13 cellular contexts compared by ENCODE assay signal in the genomic region with DNA sequence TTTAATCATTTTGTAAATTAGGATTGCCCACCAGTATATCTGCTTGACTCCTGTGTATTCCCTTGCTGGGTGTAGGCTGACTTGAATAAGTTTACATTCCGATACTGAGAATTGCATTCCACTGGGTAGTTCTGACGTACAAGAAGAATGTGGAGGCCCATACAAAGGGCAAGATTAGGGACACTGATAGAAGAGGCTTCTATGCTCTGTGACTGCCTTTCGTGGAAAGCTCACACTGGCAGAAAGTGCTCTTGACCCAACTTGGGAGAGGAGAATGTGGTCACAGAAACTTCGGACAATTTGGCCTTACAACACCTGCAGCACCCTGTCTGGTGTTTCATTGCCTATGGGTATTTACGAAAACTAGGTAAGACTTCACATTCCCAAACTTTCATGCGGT.
DNase-seq lines count a peak whose midpoint lies in the region; ATAC-seq and TF ChIP-seq lines count a peak whose summit lies in the region.
"Had no signal": no experiment of that assay in that cellular context is flagged by ENCODE, and none has a peak within 500 bp of the region (broad histone marks: within the 10 kb centered on the region; RNA-seq: fewer than 3 reads in every experiment).

No MANE protein-coding gene starts in this region.

- peak; percentile 95 for DNase-seq in DMS114 treated with DMSO at 0.1 percent for 48 hours (lab: John Stamatoyannopoulos, UW; ENCODE audit: unreplicated experiment)
- peak; percentile 85 for DNase-seq in adipocyte (ENCODE audit: low read depth)
- DNase-seq in glomerular visceral epithelial cell (ENCODE audit: extremely low spot score): peak; percentile 58
- DNase-seq in osteocyte (ENCODE audit: extremely low spot score, unreplicated experiment): no peak
- no peak for DNase-seq in GOT3 (lab: John Stamatoyannopoulos, UW)
- no peak for DNase-seq in activated naive CD4-positive, alpha-beta T cell treated with anti-CD3 and anti-CD28 coated beads, Interleukin-2, amount 10 ng/mL, durations not matched to agents 7 days and 5 days
- DNase-seq: activated naive CD4-positive, alpha-beta T cell treated with anti-CD3 and anti-CD28 coated beads for 36 hours; DMS 273 treated with DMSO at 0.1 percent for 48 hours; NCI-H2171; T1000 had no signal

- CTCF ChIA-PET in activated naive CD4-positive, alpha-beta T cell treated with anti-CD3 and anti-CD28 coated beads, Interleukin-2, amount 10 ng/mL, durations not matched to agents 7 days and 5 days (lab: Charles Lee): no interaction called here

- H3K27me3 Mint-ChIP-seq in osteocyte (ENCODE audit: unreplicated experiment): no peaks in the 10 kb centered on the region
- H3K27me3 Mint-ChIP-seq in activated naive CD4-positive, alpha-beta T cell treated with anti-CD3 and anti-CD28 coated beads, Interleukin-2, amount 10 ng/mL, durations not matched to agents 7 days and 5 days: no peaks in the 10 kb centered on the region

- H3K36me3 ChIP-seq in adipocyte (ENCODE audit: control insufficient read depth, insufficient read depth, low read length, severe bottlenecking): no peaks in the 10 kb centered on the region
- H3K36me3 ChIP-seq: vagina had no signal

- H3K9me3 ChIP-seq in adipocyte (ENCODE audit: control insufficient read depth, low read length): no peaks in the 10 kb centered on the region
- H3K9me3 ChIP-seq: vagina had no signal

- H3K27ac Mint-ChIP-seq in osteocyte (ENCODE audit: unreplicated experiment): peak overlapping the region; percentile 72
- no peak overlapping the region for H3K27ac Mint-ChIP-seq in activated naive CD4-positive, alpha-beta T cell treated with anti-CD3 and anti-CD28 coated beads, Interleukin-2, amount 10 ng/mL, durations not matched to agents 7 days and 5 days
- H3K27ac Mint-ChIP-seq: activated naive CD4-positive, alpha-beta T cell treated with anti-CD3 and anti-CD28 coated beads for 36 hours had no signal

- H3K9me3 Mint-ChIP-seq in osteocyte (ENCODE audit: unreplicated experiment): peaks cover 3% of the 10 kb centered on the region
- no peaks in the 10 kb centered on the region for H3K9me3 Mint-ChIP-seq in activated naive CD4-positive, alpha-beta T cell treated with anti-CD3 and anti-CD28 coated beads, Interleukin-2, amount 10 ng/mL, durations not matched to agents 7 days and 5 days

- no peak overlapping the region for H3K4me3 ChIP-seq in adipocyte (ENCODE audit: low read length)
- H3K4me3 ChIP-seq: vagina had no signal

- peaks cover 22% of the 10 kb centered on the region for H3K4me1 ChIP-seq in adipocyte (ENCODE audit: control insufficient read depth, insufficient read depth, low read length)

- H3K36me3 Mint-ChIP-seq in osteocyte (ENCODE audit: unreplicated experiment): peaks cover 2% of the 10 kb centered on the region
- no peaks in the 10 kb centered on the region for H3K36me3 Mint-ChIP-seq in activated naive CD4-positive, alpha-beta T cell treated with anti-CD3 and anti-CD28 coated beads, Interleukin-2, amount 10 ng/mL, durations not matched to agents 7 days and 5 days

- H3K9ac ChIP-seq in adipocyte (ENCODE audit: low read length): no peak overlapping the region

- peaks cover 40% of the 10 kb centered on the region for H3K4me1 Mint-ChIP-seq in osteocyte (ENCODE audit: unreplicated experiment)
- H3K4me1 Mint-ChIP-seq in activated naive CD4-positive, alpha-beta T cell treated with anti-CD3 and anti-CD28 coated beads, Interleukin-2, amount 10 ng/mL, durations not matched to agents 7 days and 5 days: peaks cover 2% of the 10 kb centered on the region

- H3K27me3 ChIP-seq in adipocyte (replicated peaks; ENCODE audit: control insufficient read depth, insufficient read depth, low read length): no peaks in the 10 kb centered on the region
- H3K27me3 ChIP-seq: vagina had no signal

- no peak for TF ChIP-seq CTCF in osteocyte (IDR thresholded peaks at IDR 0.05)

- no peak overlapping the region for H3K4me3 Mint-ChIP-seq in osteocyte (ENCODE audit: unreplicated experiment)
- no peak overlapping the region for H3K4me3 Mint-ChIP-seq in activated naive CD4-positive, alpha-beta T cell treated with anti-CD3 and anti-CD28 coated beads, Interleukin-2, amount 10 ng/mL, durations not matched to agents 7 days and 5 days
- H3K4me3 Mint-ChIP-seq: activated naive CD4-positive, alpha-beta T cell treated with anti-CD3 and anti-CD28 coated beads for 36 hours had no signal

- ATAC-seq in GM19035 (IDR thresholded peaks at IDR 0.05; ENCODE audit: unreplicated experiment): no peak
- no peak for ATAC-seq in HG02571 (IDR thresholded peaks at IDR 0.05; ENCODE audit: unreplicated experiment)

Comparison
In these comparisons a context has a peak if more than half of its experiments do, and no peak if none do; other contexts are left out.
1. DNase-seq: peak in DMS114 treated with DMSO at 0.1 percent for 48 hours (single experiment), adipocyte (single experiment) and glomerular visceral epithelial cell (single experiment); none in osteocyte (single experiment), GOT3 (single experiment) and activated naive CD4-positive, alpha-beta T cell treated with anti-CD3 and anti-CD28 coated beads, Interleukin-2, amount 10 ng/mL, durations not matched to agents 7 days and 5 days (single experiment).